In genomic region chr16:48479319-48479718, GRCh38 we compare ENCODE assay signal across 3 cellular contexts.
TF ChIP-seq lines count a peak whose summit lies in the region.

No MANE protein-coding gene starts in this region.

TF ChIP-seq in HepG2, 621 proteins besides CTCF, POLR2A, EP300 and RAD21:
- TF ChIP-seq ZBTB33 (CRISPR knock-in tag; IDR thresholded peaks at IDR 0.05) (no peak), NR2F6 (IDR thresholded peaks at IDR 0.05) (no peak), NR2F6 (CRISPR knock-in tag; IDR thresholded peaks at IDR 0.05) (no peak), FLYWCH1 (CRISPR knock-in tag; IDR thresholded peaks at IDR 0.05) (no peak)

TF ChIP-seq in IMR-90, 13 proteins besides CTCF, POLR2A, EP300 and RAD21:
- no peak for TF ChIP-seq SMC3 (IDR thresholded peaks at IDR 0.05; ENCODE audit: low read depth, low read length)
- TF ChIP-seq MAZ (IDR thresholded peaks at IDR 0.05; ENCODE audit: borderline replicate concordance, low read depth, low read length) = no peak
- TF ChIP-seq RFX5 (IDR thresholded peaks at IDR 0.05; ENCODE audit: low read depth, low read length) = no peak
- TF ChIP-seq FOS (IDR thresholded peaks at IDR 0.05; ENCODE audit: low read depth, low read length) = no peak
- TF ChIP-seq CHD1 (IDR thresholded peaks at IDR 0.05; ENCODE audit: low read depth, low read length) = no peak
- TF ChIP-seq NFE2L2 (IDR thresholded peaks at IDR 0.05; ENCODE audit: low read depth, low read length) = no peak
- TF ChIP-seq BHLHE40 (IDR thresholded peaks at IDR 0.05; ENCODE audit: low read depth, low read length) = no peak
- TF ChIP-seq RCOR1 (IDR thresholded peaks at IDR 0.05; ENCODE audit: insufficient replicate concordance, low read length) = no peak
- TF ChIP-seq ELK1 (IDR thresholded peaks at IDR 0.05; ENCODE audit: borderline replicate concordance, low read depth, low read length) = no peak
- TF ChIP-seq MXI1 (IDR thresholded peaks at IDR 0.05; ENCODE audit: borderline replicate concordance, low read depth, low read length) = no peak
- no peak for TF ChIP-seq MAFK (IDR thresholded peaks at IDR 0.05; ENCODE audit: low read depth, low read length)
- no peak for TF ChIP-seq CEBPB (IDR thresholded peaks at IDR 0.05; ENCODE audit: low read depth, low read length)
- TF ChIP-seq USF2 (IDR thresholded peaks at IDR 0.05; ENCODE audit: low read depth, low read length) = no peak

TF ChIP-seq in WTC11, 78 proteins besides CTCF, POLR2A, EP300 and RAD21:
- TF ChIP-seq GABPB1 (CRISPR knock-in tag; IDR thresholded peaks at IDR 0.05) (no peak), ZNF396 (CRISPR knock-in tag; IDR thresholded peaks at IDR 0.05; ENCODE audit: borderline replicate concordance) (no peak)
